In the genomic region with DNA sequence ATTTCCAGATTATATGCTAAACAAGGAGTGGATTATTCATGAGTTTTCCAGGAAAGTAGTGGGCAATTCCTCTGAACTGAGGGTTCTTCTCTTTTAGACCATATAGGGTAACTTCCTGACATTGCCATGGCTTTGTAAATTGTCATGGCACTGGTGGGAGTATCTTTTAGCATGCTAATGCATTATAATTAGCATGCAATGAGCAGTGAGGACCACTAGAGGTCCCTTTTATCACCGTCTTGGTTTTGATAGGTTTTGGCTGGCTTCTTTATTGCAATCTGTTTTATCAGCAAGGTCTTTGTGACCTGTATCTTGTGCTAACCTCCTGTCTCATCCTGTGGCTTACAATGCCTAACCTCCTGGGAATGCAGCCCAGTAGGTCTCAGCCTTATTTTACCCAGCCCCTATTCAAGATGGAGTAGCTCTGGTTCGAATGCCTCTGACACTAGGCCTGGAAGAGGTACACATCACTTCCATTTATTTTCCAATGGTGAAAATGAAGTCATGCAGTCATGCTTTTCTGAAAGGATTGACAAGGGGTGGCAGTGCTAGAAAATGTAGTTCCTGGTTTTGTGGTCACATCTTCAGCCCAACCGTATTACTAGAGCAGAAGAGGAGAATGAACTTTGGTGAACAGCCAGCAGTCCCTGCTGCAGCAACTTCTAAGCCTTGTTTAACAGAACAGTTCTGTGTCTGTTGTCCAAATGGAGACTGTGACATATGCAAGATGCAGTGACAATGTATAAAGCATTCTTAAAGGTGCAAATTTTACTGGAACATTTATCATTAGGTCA, we compare ENCODE assay signal across 8 cellular contexts. TPM values are rescaled to one million over a fixed set of nuclear protein-coding genes. Genes with fewer than 3 reads are reported as not detected.
DNase-seq lines count a peak whose midpoint lies in the region; ATAC-seq lines count a peak whose summit lies in the region.

No MANE protein-coding gene starts in this region.

- ATAC-seq in stimulated activated naive CD8-positive, alpha-beta T cell treated with anti-CD3 and anti-CD28 coated beads, Interleukin-15, Interleukin-2, amounts not matched to agents 100 U/mL and 50 U/mL, for 24 hours: peak; percentile 55
- no peak for ATAC-seq in HG03565 (IDR thresholded peaks at IDR 0.05; ENCODE audit: unreplicated experiment)
- no peak for ATAC-seq in GM21723 (IDR thresholded peaks at IDR 0.05; ENCODE audit: unreplicated experiment)
- ATAC-seq in GM21825 (IDR thresholded peaks at IDR 0.05; ENCODE audit: unreplicated experiment): no peak

- POLR2A ChIA-PET in activated CD4-positive, alpha-beta memory T cell treated with anti-CD3 and anti-CD28 coated beads for 36 hours (lab: Charles Lee): no interaction called here
- POLR2A ChIA-PET in activated CD4-positive, alpha-beta memory T cell treated with anti-CD3 and anti-CD28 coated beads, Interleukin-2, amount 10 ng/mL, durations not matched to agents 7 days and 5 days (lab: Charles Lee): interaction anchor here (0.8 kb wide), 1 partner anchor 36 kb away, joined by 3 read pairs; no protein-coding TSS in a partner anchor

- no peak for DNase-seq in activated CD4-positive, alpha-beta memory T cell treated with anti-CD3 and anti-CD28 coated beads for 36 hours
- no peak for DNase-seq in activated CD4-positive, alpha-beta memory T cell treated with anti-CD3 and anti-CD28 coated beads, Interleukin-2, amount 10 ng/mL, durations not matched to agents 7 days and 5 days
- DNase-seq in NCI-H69 (lab: John Stamatoyannopoulos, UW) (peak; percentile 34), cerebellar cortex (ENCODE audit: low spot score) (peak; percentile 37)
- no peak for DNase-seq in stimulated activated naive CD8-positive, alpha-beta T cell treated with anti-CD3 and anti-CD28 coated beads, Interleukin-15, Interleukin-2, amounts not matched to agents 100 U/mL and 50 U/mL, for 24 hours

- no peak overlapping the region for H3K4me3 Mint-ChIP-seq in activated CD4-positive, alpha-beta memory T cell treated with anti-CD3 and anti-CD28 coated beads for 36 hours
- no peak overlapping the region for H3K4me3 Mint-ChIP-seq in activated CD4-positive, alpha-beta memory T cell treated with anti-CD3 and anti-CD28 coated beads, Interleukin-2, amount 10 ng/mL, durations not matched to agents 7 days and 5 days

- no peaks in the 10 kb centered on the region for H3K9me3 Mint-ChIP-seq in activated CD4-positive, alpha-beta memory T cell treated with anti-CD3 and anti-CD28 coated beads for 36 hours
- peaks cover 20% of the 10 kb centered on the region for H3K9me3 Mint-ChIP-seq in activated CD4-positive, alpha-beta memory T cell treated with anti-CD3 and anti-CD28 coated beads, Interleukin-2, amount 10 ng/mL, durations not matched to agents 7 days and 5 days

- intact Hi-C loops in activated CD4-positive, alpha-beta memory T cell treated with anti-CD3 and anti-CD28 coated beads for 36 hours (cut with micrococcal nuclease): loop anchor here (1.0 kb wide), 1 partner anchor 27 kb away; the partner anchor contains the start of gene ITGA4

- CTCF ChIA-PET in activated CD4-positive, alpha-beta memory T cell treated with anti-CD3 and anti-CD28 coated beads for 36 hours (lab: Charles Lee): interaction anchor here (0.7 to 1.3 kb wide), 9 partner anchors 9 to 326 kb away, joined by 3 to 6 read pairs (median 3); partner anchors contain the start of gene ITGA4
- CTCF ChIA-PET in activated CD4-positive, alpha-beta memory T cell treated with anti-CD3 and anti-CD28 coated beads, Interleukin-2, amount 10 ng/mL, durations not matched to agents 7 days and 5 days (lab: Charles Lee): interaction anchor here (0.6 to 2.0 kb wide), 4 partner anchors 13 to 36 kb away, joined by 3 to 11 read pairs (median 3); partner anchors contain the start of gene ITGA4

- H3K4me1 Mint-ChIP-seq in activated CD4-positive, alpha-beta memory T cell treated with anti-CD3 and anti-CD28 coated beads for 36 hours (ENCODE audit: low read depth): peaks cover 21% of the 10 kb centered on the region
- H3K4me1 Mint-ChIP-seq in activated CD4-positive, alpha-beta memory T cell treated with anti-CD3 and anti-CD28 coated beads, Interleukin-2, amount 10 ng/mL, durations not matched to agents 7 days and 5 days: peaks cover 14% of the 10 kb centered on the region

- H3K27me3 Mint-ChIP-seq in activated CD4-positive, alpha-beta memory T cell treated with anti-CD3 and anti-CD28 coated beads for 36 hours: no peaks in the 10 kb centered on the region
- H3K27me3 Mint-ChIP-seq in activated CD4-positive, alpha-beta memory T cell treated with anti-CD3 and anti-CD28 coated beads, Interleukin-2, amount 10 ng/mL, durations not matched to agents 7 days and 5 days: no peaks in the 10 kb centered on the region

- peak overlapping the region; percentile 54 for H3K27ac Mint-ChIP-seq in activated CD4-positive, alpha-beta memory T cell treated with anti-CD3 and anti-CD28 coated beads for 36 hours
- H3K27ac Mint-ChIP-seq in activated CD4-positive, alpha-beta memory T cell treated with anti-CD3 and anti-CD28 coated beads, Interleukin-2, amount 10 ng/mL, durations not matched to agents 7 days and 5 days: no peak overlapping the region

- H3K36me3 Mint-ChIP-seq in activated CD4-positive, alpha-beta memory T cell treated with anti-CD3 and anti-CD28 coated beads for 36 hours: no peaks in the 10 kb centered on the region
- peaks cover 16% of the 10 kb centered on the region for H3K36me3 Mint-ChIP-seq in activated CD4-positive, alpha-beta memory T cell treated with anti-CD3 and anti-CD28 coated beads, Interleukin-2, amount 10 ng/mL, durations not matched to agents 7 days and 5 days (ENCODE audit: low read depth)

RNA-seq across cellular contexts. Expression of gene ITGA4, which starts 26.6 kb away (rescaled TPM):
- 10 to 100 TPM; 46.5 to 51.2 TPM for total RNA-seq in activated CD4-positive, alpha-beta memory T cell treated with anti-CD3 and anti-CD28 coated beads for 36 hours
- total RNA-seq in activated CD4-positive, alpha-beta memory T cell treated with anti-CD3 and anti-CD28 coated beads, Interleukin-2, amount 10 ng/mL, durations not matched to agents 7 days and 5 days: 100 to 1,000 TPM; 252 to 265 TPM

Comparison
In these comparisons a context has a peak if more than half of its experiments do, and no peak if none do; other contexts are left out.
1. RNA of gene ITGA4, which starts 26.6 kb away (total RNA-seq): 252 to 265 TPM in activated CD4-positive, alpha-beta memory T cell treated with anti-CD3 and anti-CD28 coated beads, Interleukin-2, amount 10 ng/mL, durations not matched to agents 7 days and 5 days; 46.5 to 51.2 TPM in activated CD4-positive, alpha-beta memory T cell treated with anti-CD3 and anti-CD28 coated beads for 36 hours; every median in the first group is over 4 times any median in the second.
2. DNase-seq: peak in NCI-H69 (single experiment) and cerebellar cortex (single experiment); none in activated CD4-positive, alpha-beta memory T cell treated with anti-CD3 and anti-CD28 coated beads for 36 hours (single experiment), activated CD4-positive, alpha-beta memory T cell treated with anti-CD3 and anti-CD28 coated beads, Interleukin-2, amount 10 ng/mL, durations not matched to agents 7 days and 5 days (single experiment) and stimulated activated naive CD8-positive, alpha-beta T cell treated with anti-CD3 and anti-CD28 coated beads, Interleukin-15, Interleukin-2, amounts not matched to agents 100 U/mL and 50 U/mL, for 24 hours (single experiment).